Comparison of ENCODE assay signal across 1 cellular context in genomic region chr14:55116246-55117030, GRCh38.
A peak's percentile ranks its signal among the peaks of the same experiment; 100 is the strongest.
TF ChIP-seq lines count a peak whose summit lies in the region.

No MANE protein-coding gene starts in this region.

TF ChIP-seq in K562, 482 proteins besides CTCF, POLR2A, EP300 and RAD21 (continued from another document):
- TF ChIP-seq ZNF592 (IDR thresholded peaks at IDR 0.05): 0 out of 2 replicates have a peak, but pooled peaks have one; percentile 25
- TF ChIP-seq MEIS2 (IDR thresholded peaks at IDR 0.05; ENCODE audit: partially characterized antibody): no peak
